Comparison of ENCODE assay signal across 1 cellular context in genomic region chr11:131465746-131466145, GRCh38.
TF ChIP-seq lines count a peak whose summit lies in the region.

No MANE protein-coding gene starts in this region.

TF ChIP-seq in WTC11, 78 proteins besides CTCF, POLR2A, EP300 and RAD21 (continued from another document):
- TF ChIP-seq ZSCAN18 (CRISPR knock-in tag; IDR thresholded peaks at IDR 0.05) (no peak), TP53 (CRISPR knock-in tag; IDR thresholded peaks at IDR 0.05) (no peak), ZNF425 (CRISPR knock-in tag; conservative IDR thresholded peaks at IDR 0.05) (no peak), ZNF532 (CRISPR knock-in tag; IDR thresholded peaks at IDR 0.05; ENCODE audit: borderline replicate concordance) (no peak), E2F1 (CRISPR knock-in tag; IDR thresholded peaks at IDR 0.05) (no peak)
TF ChIP-seq in WTC11: peak in this region for 3.
